ENCODE assay signal across 1 cellular context in the genomic region with DNA sequence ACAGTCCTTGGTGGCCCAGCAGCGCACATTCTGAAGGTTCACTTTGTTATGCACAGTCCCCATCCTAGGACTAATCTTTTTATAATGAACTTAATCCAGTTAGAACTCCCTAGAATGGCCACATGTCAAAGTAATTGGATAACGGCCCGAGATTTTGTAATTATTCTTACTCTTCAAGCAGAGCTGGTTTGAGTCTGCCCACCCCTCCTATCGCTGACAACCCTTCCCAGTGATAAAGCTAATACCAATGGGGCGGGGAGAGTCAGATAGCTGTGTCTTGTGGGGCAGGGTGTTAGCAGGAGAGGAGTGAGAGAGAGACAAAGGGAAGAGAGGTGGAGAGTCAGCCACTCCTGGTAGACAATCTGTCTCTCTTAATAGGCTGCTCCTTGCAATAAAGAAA.
TF ChIP-seq lines count a peak whose summit lies in the region.

No MANE protein-coding gene starts in this region.

TF ChIP-seq in SK-N-SH, 30 proteins besides CTCF, POLR2A, EP300 and RAD21 (continued from another document):
- TF ChIP-seq, protein P1, sequence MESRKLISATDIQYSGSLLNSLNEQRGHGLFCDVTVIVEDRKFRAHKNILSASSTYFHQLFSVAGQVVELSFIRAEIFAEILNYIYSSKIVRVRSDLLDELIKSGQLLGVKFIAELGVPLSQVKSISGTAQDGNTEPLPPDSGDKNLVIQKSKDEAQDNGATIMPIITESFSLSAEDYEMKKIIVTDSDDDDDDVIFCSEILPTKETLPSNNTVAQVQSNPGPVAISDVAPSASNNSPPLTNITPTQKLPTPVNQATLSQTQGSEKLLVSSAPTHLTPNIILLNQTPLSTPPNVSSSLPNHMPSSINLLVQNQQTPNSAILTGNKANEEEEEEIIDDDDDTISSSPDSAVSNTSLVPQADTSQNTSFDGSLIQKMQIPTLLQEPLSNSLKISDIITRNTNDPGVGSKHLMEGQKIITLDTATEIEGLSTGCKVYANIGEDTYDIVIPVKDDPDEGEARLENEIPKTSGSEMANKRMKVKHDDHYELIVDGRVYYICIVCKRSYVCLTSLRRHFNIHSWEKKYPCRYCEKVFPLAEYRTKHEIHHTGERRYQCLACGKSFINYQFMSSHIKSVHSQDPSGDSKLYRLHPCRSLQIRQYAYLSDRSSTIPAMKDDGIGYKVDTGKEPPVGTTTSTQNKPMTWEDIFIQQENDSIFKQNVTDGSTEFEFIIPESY (IDR thresholded peaks at IDR 0.05; ENCODE audit: borderline replicate concordance, low read depth), result no peak
- no peak; the same call in 1 of the 2 replicates for TF ChIP-seq POLR2AphosphoS5 (IDR thresholded peaks at IDR 0.05; ENCODE audit: low read depth, low read length)
- no peak for TF ChIP-seq FOXM1 (IDR thresholded peaks at IDR 0.05; ENCODE audit: low read depth)
- TF ChIP-seq GATA2 (CRISPR knock-in tag; IDR thresholded peaks at IDR 0.05), result peak; percentile 83
- TF ChIP-seq CHD2 (IDR thresholded peaks at IDR 0.05; ENCODE audit: low read length, partially characterized antibody), result peak; percentile 57
- peak; percentile 74 for TF ChIP-seq FOXJ3 (CRISPR knock-in tag; IDR thresholded peaks at IDR 0.05)
- TF ChIP-seq RCOR1 (IDR thresholded peaks at IDR 0.05; ENCODE audit: low read length), result peak; percentile 84
- TF ChIP-seq, protein P2, sequence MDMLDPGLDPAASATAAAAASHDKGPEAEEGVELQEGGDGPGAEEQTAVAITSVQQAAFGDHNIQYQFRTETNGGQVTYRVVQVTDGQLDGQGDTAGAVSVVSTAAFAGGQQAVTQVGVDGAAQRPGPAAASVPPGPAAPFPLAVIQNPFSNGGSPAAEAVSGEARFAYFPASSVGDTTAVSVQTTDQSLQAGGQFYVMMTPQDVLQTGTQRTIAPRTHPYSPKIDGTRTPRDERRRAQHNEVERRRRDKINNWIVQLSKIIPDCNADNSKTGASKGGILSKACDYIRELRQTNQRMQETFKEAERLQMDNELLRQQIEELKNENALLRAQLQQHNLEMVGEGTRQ (IDR thresholded peaks at IDR 0.05; ENCODE audit: borderline replicate concordance, low read depth, low read length), result no peak
- TF ChIP-seq JUND (IDR thresholded peaks at IDR 0.05), result no peak
